ENCODE assay signal across 22 cellular contexts in genomic region chr7:82567356-82567755, GRCh38.
A peak's percentile ranks its signal among the peaks of the same experiment; 100 is the strongest.
DNase-seq lines count a peak whose midpoint lies in the region; ATAC-seq, FAIRE-seq and TF ChIP-seq lines count a peak whose summit lies in the region.
"Had no signal": no experiment of that assay in that cellular context is flagged by ENCODE, and none has a peak within 500 bp of the region (broad histone marks: within the 10 kb centered on the region; RNA-seq: fewer than 3 reads in every experiment).

No MANE protein-coding gene starts in this region.

- no peaks in the 10 kb centered on the region for H3K27me3 ChIP-seq in WERI-Rb-1 (ENCODE audit: insufficient read depth, low read depth, severe bottlenecking)
- H3K27me3 ChIP-seq in psoas muscle (ENCODE audit: insufficient read depth in 3 of 3, low read length in 2 of 3): no peaks in the 10 kb centered on the region
- H3K27me3 ChIP-seq: BLaER1 treated with 17β-estradiol and CSF1 and Interleukin-3, amounts not matched to agents 10 nM and 100 nM; MG63 had no signal

- no peak overlapping the region for H3K4me3 ChIP-seq in WERI-Rb-1 (ENCODE audit: low read depth, low read length)
- H3K4me3 ChIP-seq in psoas muscle: no peak overlapping the region
- H3K4me3 ChIP-seq in coronary artery: no peak overlapping the region
- H3K4me3 ChIP-seq: A549; BLaER1 treated with 17β-estradiol and CSF1 and Interleukin-3, amounts not matched to agents 10 nM and 100 nM; MG63 had no signal

- H3K9me3 ChIP-seq in WERI-Rb-1 (ENCODE audit: severe bottlenecking) (no peaks in the 10 kb centered on the region), psoas muscle (no peaks in the 10 kb centered on the region)
- H3K9me3 ChIP-seq: A549; BLaER1 treated with 17β-estradiol and CSF1 and Interleukin-3, amounts not matched to agents 10 nM and 100 nM; MG63 had no signal

- FAIRE-seq in D721Med (lab: Jason Lieb, UNC): peak; percentile 63
- FAIRE-seq: A549, GM18507, HepG2 had no signal

- ATAC-seq in psoas muscle (no peak), HG03571 (IDR thresholded peaks at IDR 0.05; ENCODE audit: unreplicated experiment) (no peak)
- ATAC-seq: A549; CD8-positive, alpha-beta T cell; HCT116; HepG2 had no signal

- WGBS in psoas muscle, 3 donors: 32 to 49% (median 42%) methylated on average over 2 of the region's 2 CpGs

- intact Hi-C loops in psoas muscle (cut with DNase I): loop anchor here in 1 of 2 donors (5.0 kb wide), 1 partner anchor 330 kb away; no protein-coding TSS in a partner anchor

- H3K27ac ChIP-seq in WERI-Rb-1: peak overlapping the region; percentile 65; the same call in 1 of the 2 replicates
- H3K27ac ChIP-seq in psoas muscle: peak overlapping the region; percentile 3
- H3K27ac ChIP-seq in coronary artery: peak overlapping the region in 1 of 2 donors; percentile 14
- H3K27ac ChIP-seq: A549; BLaER1 treated with 17β-estradiol and CSF1 and Interleukin-3, amounts not matched to agents 10 nM and 100 nM had no signal

- no peaks in the 10 kb centered on the region for H3K36me3 ChIP-seq in WERI-Rb-1
- H3K36me3 ChIP-seq in psoas muscle (ENCODE audit: insufficient read depth in 1 of 2, low read depth in 1 of 2): no peaks in the 10 kb centered on the region
- H3K36me3 ChIP-seq: BLaER1 treated with 17β-estradiol and CSF1 and Interleukin-3, amounts not matched to agents 10 nM and 100 nM; MG63 had no signal

- in situ Hi-C loops in KBM-7 (cut with MboI; ENCODE audit: low pct_unique_long_range_greater_than_20kb, low sequenced_read_pairs): no loop called here

- peaks cover 6% of the 10 kb centered on the region for H3K4me1 ChIP-seq in psoas muscle
- H3K4me1 ChIP-seq: A549; BLaER1 treated with 17β-estradiol and CSF1 and Interleukin-3, amounts not matched to agents 10 nM and 100 nM had no signal

- TF ChIP-seq CTCF in D721Med (IDR thresholded peaks at IDR 0.05; ENCODE audit: insufficient read depth, missing control alignments): no peak
- no peak for TF ChIP-seq CTCF in WERI-Rb-1 (IDR thresholded peaks at IDR 0.05; ENCODE audit: low read depth, low read length)
- no peak for TF ChIP-seq CTCF in psoas muscle (IDR thresholded peaks at IDR 0.05)
- no peak for TF ChIP-seq CTCF in coronary artery (IDR thresholded peaks at IDR 0.05)

- DNase-seq in D721Med (ENCODE audit: insufficient read length, low spot score): no peak
- DNase-seq in KBM-7: peak; percentile 11
- no peak for DNase-seq in WERI-Rb-1
- no peak for DNase-seq in psoas muscle
- no peak for DNase-seq in coronary artery (ENCODE audit: low spot score)
- no peak for DNase-seq in HuH-7.5 (ENCODE audit: low spot score)
- DNase-seq: CD8-positive, alpha-beta T cell; DND-41; GOT3; Karpas-422; NCI-H1436 treated with DMSO at 0.1 percent for 48 hours; NCI-H2029; NCI-H748 treated with DMSO at 0.1 percent for 48 hours; OCI-M1; SIG-M5 had no signal
